8 cellular contexts compared by ENCODE assay signal in genomic region chr19:1945899-1946298, GRCh38. TPM values are rescaled to one million over a fixed set of nuclear protein-coding genes. Genes with fewer than 3 reads are reported as not detected.
DNase-seq lines count a peak whose midpoint lies in the region; ATAC-seq and TF ChIP-seq lines count a peak whose summit lies in the region.
"Had no signal": no experiment of that assay in that cellular context is flagged by ENCODE, and none has a peak within 500 bp of the region (broad histone marks: within the 10 kb centered on the region; RNA-seq: fewer than 3 reads in every experiment).

No MANE protein-coding gene starts in this region.

- peak; percentile 52 for TF ChIP-seq CTCF in LNCAP (IDR thresholded peaks at IDR 0.05)
- TF ChIP-seq CTCF in upper lobe of right lung (IDR thresholded peaks at IDR 0.05) = peak; percentile 56

- DNase-seq in EL = peak; percentile 18
- peak; percentile 42 for DNase-seq in amniotic epithelial cell (ENCODE audit: low read depth)
- peak; percentile 88 for DNase-seq in islet precursor cell
- DNase-seq in upper lobe of right lung = peak; percentile 72

- H3K4me3 ChIP-seq in upper lobe of right lung = no peak overlapping the region
- H3K4me3 ChIP-seq: SJSA1 had no signal

- H3K9me3 ChIP-seq in upper lobe of right lung = no peaks in the 10 kb centered on the region
- H3K9me3 ChIP-seq: SJSA1 had no signal

- intact Hi-C loops in upper lobe of right lung (cut with DNase I) = no loop called here

- no peak overlapping the region for H3K27ac ChIP-seq in upper lobe of right lung
- H3K27ac ChIP-seq: SJSA1 had no signal

- ATAC-seq in upper lobe of right lung (peak; percentile 21), HG02885 (IDR thresholded peaks at IDR 0.05; ENCODE audit: poor library complexity, unreplicated experiment) (no peak), GM21515 (IDR thresholded peaks at IDR 0.05; ENCODE audit: unreplicated experiment) (no peak)

- peaks cover 26% of the 10 kb centered on the region for H3K4me1 ChIP-seq in upper lobe of right lung

- peaks cover 5% of the 10 kb centered on the region for H3K36me3 ChIP-seq in upper lobe of right lung

- H3K27me3 ChIP-seq in upper lobe of right lung = no peaks in the 10 kb centered on the region
- H3K27me3 ChIP-seq: SJSA1 had no signal

RNA-seq across cellular contexts. Expression of gene CSNK1G2, which starts 4.9 kb away (rescaled TPM):
- total RNA-seq in upper lobe of right lung = 60.6 TPM

RNA-seq across cellular contexts. Expression of gene ADAT3, which starts 40.7 kb away (rescaled TPM):
- total RNA-seq in upper lobe of right lung = 6.3 TPM

RNA-seq across cellular contexts. Expression of gene SCAMP4, which starts 40.7 kb away (rescaled TPM):
- 73.2 TPM for total RNA-seq in upper lobe of right lung

Comparison
In these comparisons a context has a peak if more than half of its experiments do, and no peak if none do; other contexts are left out.
1. DNase-seq: peak in every context shown above with its lines; median percentile 88 in islet precursor cell; 72 in upper lobe of right lung; 42 in amniotic epithelial cell; 18 in EL.